8 cellular contexts compared by ENCODE assay signal in the genomic region with DNA sequence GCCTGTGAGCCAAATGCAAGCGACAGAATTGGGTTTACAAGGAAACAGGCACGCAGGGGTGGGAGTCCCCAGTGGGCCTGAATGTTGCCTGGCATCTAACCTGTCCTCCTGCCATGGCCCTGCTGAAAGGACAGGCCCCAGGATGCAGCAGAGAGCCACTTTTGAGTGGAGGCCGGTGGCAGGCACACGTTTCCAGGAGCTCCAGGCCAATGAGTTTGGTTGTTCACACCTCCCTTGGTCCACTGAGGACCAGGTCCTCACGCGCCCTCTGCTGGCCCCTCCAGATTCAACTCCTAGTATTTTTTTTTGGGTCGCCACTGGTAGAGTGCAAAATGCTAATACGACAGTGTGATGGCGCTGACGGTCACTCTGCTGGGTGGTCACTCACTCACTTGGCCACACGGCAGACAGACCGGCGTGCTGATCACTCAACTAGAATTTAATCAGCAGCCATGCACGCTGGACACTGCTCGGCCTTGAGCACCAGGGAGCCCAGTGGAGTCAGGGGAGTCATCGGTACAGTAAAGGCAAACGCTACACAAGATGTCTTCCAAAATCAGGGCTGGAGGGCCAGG.
A peak's percentile ranks its signal among the peaks of the same experiment; 100 is the strongest.
DNase-seq lines count a peak whose midpoint lies in the region; ATAC-seq and TF ChIP-seq lines count a peak whose summit lies in the region.

No MANE protein-coding gene starts in this region.

- no peak overlapping the region for H3K4me3 Mint-ChIP-seq in nephron progenitor cell

- H3K27me3 Mint-ChIP-seq in nephron progenitor cell (ENCODE audit: low read depth, poor library complexity) = peaks cover 6% of the 10 kb centered on the region

- no peaks in the 10 kb centered on the region for H3K9me3 Mint-ChIP-seq in nephron progenitor cell

- H3K27ac Mint-ChIP-seq in nephron progenitor cell = no peak overlapping the region

- no peaks in the 10 kb centered on the region for H3K27me3 ChIP-seq in thoracic aorta (replicated peaks; ENCODE audit: insufficient read depth)

- H3K36me3 ChIP-seq in thoracic aorta = peaks cover 19% of the 10 kb centered on the region

- no peak for TF ChIP-seq POLR2A in erythroblast (IDR thresholded peaks at IDR 0.05; ENCODE audit: low read length)

- peaks cover 0 to 7% of the 10 kb centered on the region in 2 donors for H3K4me1 ChIP-seq in thoracic aorta (ENCODE audit: control insufficient read depth in 1 of 2, low read depth in 2 of 2)

- H3K36me3 Mint-ChIP-seq in nephron progenitor cell (ENCODE audit: low read depth) = peaks cover 35% of the 10 kb centered on the region

- peak; percentile 73 for TF ChIP-seq CTCF in nephron progenitor cell (IDR thresholded peaks at IDR 0.05)
- peak; percentile 40 for TF ChIP-seq CTCF in thoracic aorta (IDR thresholded peaks at IDR 0.05)

- peaks cover 15% of the 10 kb centered on the region for H3K4me1 Mint-ChIP-seq in nephron progenitor cell

- ATAC-seq in thoracic aorta (ENCODE audit: insufficient number of reproducible peaks, low FRiP score, low read depth) (no peak), GM19324 (IDR thresholded peaks at IDR 0.05; ENCODE audit: low FRiP score, unreplicated experiment) (no peak)

- H3K4me3 ChIP-seq in thoracic aorta = no peak overlapping the region

- no peaks in the 10 kb centered on the region for H3K9me3 ChIP-seq in thoracic aorta

- no peak overlapping the region for H3K27ac ChIP-seq in thoracic aorta

- DNase-seq in COLO668 (lab: John Stamatoyannopoulos, UW; ENCODE audit: unreplicated experiment) = peak; percentile 62
- peak; percentile 51 for DNase-seq in HCEC 1CT
- DNase-seq in NOMO-1 (lab: John Stamatoyannopoulos, UW; ENCODE audit: unreplicated experiment in 2 of 2) = peak; percentile 38 to 47
- peak; percentile 20 to 23 for DNase-seq in activated CD8-positive, alpha-beta memory T cell treated with anti-CD3 and anti-CD28 coated beads for 4 hours (ENCODE audit: low read depth in 2 of 2)
- peak; percentile 66 to 78 for DNase-seq in erythroblast (lab: John Stamatoyannopoulos, UW)
- DNase-seq in nephron progenitor cell = peak; percentile 82
- no peak for DNase-seq in thoracic aorta (ENCODE audit: low spot score)
